Comparison of ENCODE assay signal across 34 cellular contexts in the genomic region with DNA sequence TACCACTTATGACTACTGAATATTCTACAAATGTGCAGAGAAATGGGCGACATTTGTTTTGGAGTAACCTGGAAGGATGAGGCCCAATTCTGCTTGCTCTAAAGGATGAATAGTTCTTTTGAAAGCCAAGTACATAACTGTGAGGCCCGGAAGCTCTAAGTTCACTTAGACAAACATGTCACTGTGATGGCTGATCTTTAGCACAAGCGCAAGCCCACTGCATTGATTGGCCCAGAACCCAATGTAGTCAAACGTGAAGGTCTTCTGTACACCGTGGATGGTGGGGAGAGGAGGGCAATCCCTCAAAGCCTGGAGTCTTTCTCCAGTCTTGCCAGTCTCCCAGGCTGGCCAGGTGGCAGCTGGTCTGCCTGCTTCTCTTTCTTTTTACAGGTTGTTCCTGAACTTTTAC.
"Had no signal": no experiment of that assay in that cellular context is flagged by ENCODE, and none has a peak within 500 bp of the region (broad histone marks: within the 10 kb centered on the region; RNA-seq: fewer than 3 reads in every experiment).

No MANE protein-coding gene starts in this region.

- H3K4me3 ChIP-seq: adrenal gland, ascending aorta, body of pancreas, breast epithelium, cardiac muscle cell had no signal

- DNase-seq: activated effector memory CD4-positive, alpha-beta T cell treated with anti-CD3 and anti-CD28 coated beads, Interleukin-2, amount 50 U/mL, for 16 hours; activated effector memory CD4-positive, alpha-beta T cell treated with Interleukin-2 at 50 U/mL for 16 hours; activated gamma-delta T cell; activated gamma-delta T cell treated with Interleukin-2 at 50 U/mL for 16 hours; activated naive CD4-positive, alpha-beta T cell; activated naive CD4-positive, alpha-beta T cell treated with anti-CD3 and anti-CD28 coated beads for 36 hours; activated naive CD4-positive, alpha-beta T cell treated with anti-CD3 and anti-CD28 coated beads, Interleukin-2, amount 10 ng/mL, durations not matched to agents 7 days and 5 days; activated naive CD4-positive, alpha-beta T cell treated with anti-CD3 and anti-CD28 coated beads, Interleukin-2, amount 50 U/mL, for 16 hours; activated naive CD4-positive, alpha-beta T cell treated with Interleukin-2 at 50 U/mL for 16 hours; activated naive CD8-positive, alpha-beta T cell treated with anti-CD3 and anti-CD28 coated beads for 36 hours; activated naive CD8-positive, alpha-beta T cell treated with anti-CD3 and anti-CD28 coated beads, Interleukin-2, amount 10 ng/mL, durations not matched to agents 7 days and 5 days; activated naive CD8-positive, alpha-beta T cell treated with anti-CD3 and anti-CD28 coated beads, Interleukin-2, amount 50 U/mL, for 24 hours; activated T-cell treated with anti-CD3 and anti-CD28 coated beads, Interleukin-2, amount 50 U/mL, for 1 hour; activated T-cell treated with anti-CD3 and anti-CD28 coated beads, Interleukin-2, amount 50 U/mL, for 24 hours; activated T-cell treated with anti-CD3 and anti-CD28 coated beads, Interleukin-2, amount 50 U/mL, for 4 hours; activated T-cell treated with anti-CD3 and anti-CD28 coated beads, Interleukin-2, amount 50 U/mL, for 48 hours; activated T-cell treated with anti-CD3 and anti-CD28 coated beads, Interleukin-2, amount 50 U/mL, for 72 hours; adrenal gland; amniotic stem cell; amygdala; anterior cingulate cortex; aorta; body of pancreas; brain microvascular endothelial cell; caudate nucleus; central memory CD4-positive, alpha-beta T cell; cerebellar nuclear complex had no signal

- ATAC-seq: activated naive CD4-positive, alpha-beta T cell treated with anti-CD3 and anti-CD28 coated beads, Interleukin-2, amount 50 U/mL, for 72 hours; activated naive CD8-positive, alpha-beta T cell treated with anti-CD3 and anti-CD28 coated beads, Interleukin-2, amount 50 U/mL, for 24 hours; activated T-cell treated with anti-CD3 and anti-CD28 coated beads, Interleukin-2, amount 50 U/mL, for 4 hours; activated T-cell treated with anti-CD3 and anti-CD28 coated beads, Interleukin-2, amount 50 U/mL, for 72 hours; activated T-helper 17 cell treated with anti-CD3 and anti-CD28 coated beads, Interleukin-2, amount 50 U/mL, for 72 hours; body of pancreas had no signal

- H3K36me3 ChIP-seq: adrenal gland, ascending aorta, brain microvascular endothelial cell, breast epithelium, cardiac muscle cell had no signal

- H3K9me3 ChIP-seq: adrenal gland, ascending aorta, body of pancreas, breast epithelium had no signal

- H3K4me1 ChIP-seq: ascending aorta, body of pancreas, breast epithelium had no signal

- H3K27ac ChIP-seq: adrenal gland, ascending aorta, body of pancreas, brain microvascular endothelial cell, breast epithelium, cardiac muscle cell had no signal

- H3K27me3 ChIP-seq: adrenal gland, ascending aorta, body of pancreas, brain microvascular endothelial cell, breast epithelium, cardiac muscle cell had no signal

- FAIRE-seq: astrocyte, bronchial epithelial cell had no signal
